Comparison of ENCODE assay signal across 30 cellular contexts in the genomic region with DNA sequence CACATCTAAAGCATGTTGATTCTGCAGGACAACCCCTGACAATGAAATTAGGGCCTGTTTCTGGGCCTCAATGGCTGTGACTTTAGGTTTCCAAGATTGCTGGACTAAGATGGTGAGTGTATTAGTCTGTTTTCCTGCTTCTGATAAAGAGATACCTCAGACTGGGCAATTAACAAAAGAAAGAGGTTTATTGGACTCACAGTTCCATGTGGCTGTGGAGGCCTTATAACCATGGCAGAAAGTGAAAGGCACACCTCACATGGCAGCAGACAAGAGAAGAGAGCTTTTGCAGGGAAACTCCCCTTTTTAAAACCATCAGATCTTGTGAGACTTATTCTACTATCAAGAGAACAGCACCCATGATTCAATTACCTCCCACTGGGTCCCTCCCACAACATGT. TPM values are rescaled to one million over a fixed set of nuclear protein-coding genes. Genes with fewer than 3 reads are reported as not detected.
"Had no signal": no experiment of that assay in that cellular context is flagged by ENCODE, and none has a peak within 500 bp of the region (broad histone marks: within the 10 kb centered on the region; RNA-seq: fewer than 3 reads in every experiment).

No MANE protein-coding gene starts in this region.

- ATAC-seq: pancreas; right cardiac atrium; sciatic nerve; stimulated activated effector memory CD8-positive, alpha-beta T cell treated with anti-CD3 and anti-CD28 coated beads, Interleukin-12 subunit alpha, Interleukin-12 subunit beta, amount 100 ng/mL, for 72 hours had no signal

- FAIRE-seq: pancreas, small intestine had no signal

- H3K27me3 ChIP-seq: pancreas, spleen, tibial nerve, uterus had no signal

- H3K27ac Mint-ChIP-seq: mesothelial cell of epicardium; naive B cell; stimulated activated naive CD8-positive, alpha-beta T cell treated with anti-CD3 and anti-CD28 coated beads, Interleukin-15, Interleukin-2, amounts not matched to agents 100 ng/mL and 50 ng/mL, for 24 hours; type B pancreatic cell had no signal

- H3K36me3 Mint-ChIP-seq: naive B cell; stimulated activated effector memory CD8-positive, alpha-beta T cell treated with anti-CD3 and anti-CD28 coated beads, Interleukin-12 subunit alpha, Interleukin-12 subunit beta, amount 100 ng/mL, for 72 hours; type B pancreatic cell had no signal

- H3K4me3 Mint-ChIP-seq: mesothelial cell of epicardium; naive B cell; neural crest cell; stimulated activated effector memory CD8-positive, alpha-beta T cell treated with anti-CD3 and anti-CD28 coated beads, Interleukin-12 subunit alpha, Interleukin-12 subunit beta, amount 100 ng/mL, for 72 hours; stimulated activated naive CD8-positive, alpha-beta T cell treated with anti-CD3 and anti-CD28 coated beads, Interleukin-15, Interleukin-2, amounts not matched to agents 100 ng/mL and 50 ng/mL, for 24 hours; type B pancreatic cell had no signal

- H3K9me3 Mint-ChIP-seq: naive B cell had no signal

- H3K4me3 ChIP-seq: left ventricle myocardium inferior, lung, pancreas, prostate gland, spleen, tibial nerve, uterus had no signal

- H3K36me3 ChIP-seq: left ventricle myocardium inferior, pancreas, prostate gland, spleen, tibial nerve, uterus had no signal

- DNase-seq: islet precursor cell; left ventricle myocardium inferior; mesendoderm; naive B cell; nucleus accumbens; pancreas; posterior cingulate gyrus; retina; right cardiac atrium; small intestine; spleen; stimulated activated CD4-positive, alpha-beta T cell treated with anti-CD3 and anti-CD28 coated beads, Interleukin-4, amount 100 ng/mL, for 24 hours; stimulated activated naive CD4-positive, alpha-beta T cell; uterus had no signal

RNA-seq across cellular contexts. Expression of gene IL22, which starts 10.6 kb away (rescaled TPM):
- total RNA-seq: kidney epithelial cell, left ventricle myocardium inferior, lower leg skin, lung, mesothelial cell of epicardium, mononuclear cell, neural crest cell, osteoblast, pancreas, prostate gland, right cardiac atrium, sciatic nerve, spleen, subcutaneous adipose tissue, temporal lobe, tibial nerve, ureter, uterus had no signal

RNA-seq across cellular contexts. Expression of gene IL26, which starts 17.2 kb away (rescaled TPM):
- total RNA-seq: kidney epithelial cell, left ventricle myocardium inferior, lower leg skin, lung, mesothelial cell of epicardium, neural crest cell, pancreas, prostate gland, right cardiac atrium, sciatic nerve, subcutaneous adipose tissue, temporal lobe, tibial nerve, ureter, uterus had no signal
